8 cellular contexts compared by ENCODE assay signal in genomic region chr18:11689972-11690570, GRCh38. TPM values are rescaled to one million over a fixed set of nuclear protein-coding genes. Genes with fewer than 3 reads are reported as not detected.
DNase-seq lines count a peak whose midpoint lies in the region; ATAC-seq and TF ChIP-seq lines count a peak whose summit lies in the region.

No MANE protein-coding gene starts in this region.

- ATAC-seq in HG03432 (IDR thresholded peaks at IDR 0.05; ENCODE audit: unreplicated experiment) (peak; percentile 10), thoracic aorta (ENCODE audit: insufficient number of reproducible peaks, low FRiP score, low read depth) (no peak), GM21447 (IDR thresholded peaks at IDR 0.05; ENCODE audit: unreplicated experiment) (no peak), GM19455 (IDR thresholded peaks at IDR 0.05; ENCODE audit: unreplicated experiment) (no peak)
- ATAC-seq in activated naive CD8-positive, alpha-beta T cell treated with anti-CD3 and anti-CD28 coated beads, Interleukin-2, amount 10 ng/mL, durations not matched to agents 7 days and 5 days (ENCODE audit: low read depth) = no peak

- peak overlapping the region; percentile 65 for H3K27ac ChIP-seq in thoracic aorta

- H3K4me1 Mint-ChIP-seq in activated naive CD8-positive, alpha-beta T cell treated with anti-CD3 and anti-CD28 coated beads, Interleukin-2, amount 10 ng/mL, durations not matched to agents 7 days and 5 days = peaks cover 5% of the 10 kb centered on the region

- H3K9me3 ChIP-seq in thoracic aorta = no peaks in the 10 kb centered on the region

- peak overlapping the region; percentile 93 for H3K4me3 ChIP-seq in thoracic aorta

- POLR2A ChIA-PET in activated naive CD8-positive, alpha-beta T cell treated with anti-CD3 and anti-CD28 coated beads, Interleukin-2, amount 10 ng/mL, durations not matched to agents 7 days and 5 days (lab: Charles Lee) = no interaction called here

- TF ChIP-seq CTCF in thoracic aorta (IDR thresholded peaks at IDR 0.05) = no peak

- H3K9me3 Mint-ChIP-seq in activated naive CD8-positive, alpha-beta T cell treated with anti-CD3 and anti-CD28 coated beads, Interleukin-2, amount 10 ng/mL, durations not matched to agents 7 days and 5 days = no peaks in the 10 kb centered on the region

- H3K36me3 Mint-ChIP-seq in activated naive CD8-positive, alpha-beta T cell treated with anti-CD3 and anti-CD28 coated beads, Interleukin-2, amount 10 ng/mL, durations not matched to agents 7 days and 5 days = no peaks in the 10 kb centered on the region

- H3K27me3 ChIP-seq in thoracic aorta (replicated peaks; ENCODE audit: insufficient read depth) = no peaks in the 10 kb centered on the region

- no peak overlapping the region for H3K27ac Mint-ChIP-seq in activated naive CD8-positive, alpha-beta T cell treated with anti-CD3 and anti-CD28 coated beads, Interleukin-2, amount 10 ng/mL, durations not matched to agents 7 days and 5 days

- peaks cover 0 to 7% of the 10 kb centered on the region in 2 donors for H3K4me1 ChIP-seq in thoracic aorta (ENCODE audit: control insufficient read depth in 1 of 2, low read depth in 2 of 2)

- peaks cover 42% of the 10 kb centered on the region for H3K27me3 Mint-ChIP-seq in activated naive CD8-positive, alpha-beta T cell treated with anti-CD3 and anti-CD28 coated beads, Interleukin-2, amount 10 ng/mL, durations not matched to agents 7 days and 5 days

- H3K4me3 Mint-ChIP-seq in activated naive CD8-positive, alpha-beta T cell treated with anti-CD3 and anti-CD28 coated beads, Interleukin-2, amount 10 ng/mL, durations not matched to agents 7 days and 5 days = peak overlapping the region; percentile 21

- no peaks in the 10 kb centered on the region for H3K36me3 ChIP-seq in thoracic aorta

- DNase-seq in DMS 273 (lab: John Stamatoyannopoulos, UW; ENCODE audit: unreplicated experiment) (peak; percentile 82), left kidney (ENCODE audit: low read depth, low spot score) (peak; percentile 62), thoracic aorta (ENCODE audit: low spot score) (no peak), C1 segment of cervical spinal cord (lab: John Stamatoyannopoulos, UW) (no peak)
- no peak for DNase-seq in activated naive CD8-positive, alpha-beta T cell treated with anti-CD3 and anti-CD28 coated beads, Interleukin-2, amount 10 ng/mL, durations not matched to agents 7 days and 5 days

RNA-seq across cellular contexts. Expression of gene GNAL, which starts 1.0 kb away (rescaled TPM):
- under 1 TPM in 1 of 2 experiments, not detected in 1; 0.60 TPM for total RNA-seq in activated naive CD8-positive, alpha-beta T cell treated with anti-CD3 and anti-CD28 coated beads, Interleukin-2, amount 10 ng/mL, durations not matched to agents 7 days and 5 days
- 10 to 100 TPM in 1 of 2 donors, 1 to 10 TPM in 1; 4.2 to 20.4 TPM for total RNA-seq in thoracic aorta

Comparison
In these comparisons a context has a peak if more than half of its experiments do, and no peak if none do; other contexts are left out.
1. DNase-seq: peak in DMS 273 (single experiment) and left kidney (single experiment); none in activated naive CD8-positive, alpha-beta T cell treated with anti-CD3 and anti-CD28 coated beads, Interleukin-2, amount 10 ng/mL, durations not matched to agents 7 days and 5 days (single experiment), thoracic aorta (single experiment) and C1 segment of cervical spinal cord (0 of 14).